Comparison of ENCODE assay signal across 2 cellular contexts in the genomic region with DNA sequence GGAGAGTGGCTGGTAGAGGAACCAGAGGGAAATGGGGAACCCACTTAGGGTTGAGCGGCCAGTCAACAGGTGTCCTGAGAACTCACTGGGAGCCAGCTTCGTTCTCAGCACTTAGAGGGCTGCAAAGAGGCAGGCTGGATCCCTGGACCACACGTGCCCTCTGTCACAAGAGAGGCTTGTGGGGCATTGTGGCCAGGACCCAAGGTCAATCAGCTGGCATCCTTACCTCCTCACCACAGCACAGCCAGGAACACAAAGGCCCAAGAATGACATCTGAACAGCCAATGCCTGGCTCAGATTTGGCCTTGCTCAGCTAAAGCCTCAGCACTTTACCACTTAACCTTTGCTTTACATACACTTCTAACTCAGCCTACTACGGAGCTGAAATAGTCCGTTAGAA.
TF ChIP-seq lines count a peak whose summit lies in the region.

No MANE protein-coding gene starts in this region.

TF ChIP-seq in WTC11, 78 proteins besides CTCF, POLR2A, EP300 and RAD21:
- TF ChIP-seq SMAD3 (CRISPR knock-in tag; IDR thresholded peaks at IDR 0.05; ENCODE audit: borderline replicate concordance) (no peak), SOX15 (CRISPR knock-in tag; IDR thresholded peaks at IDR 0.05) (no peak), ZNF138 (CRISPR knock-in tag; conservative IDR thresholded peaks at IDR 0.05) (no peak), FOXP1 (CRISPR knock-in tag; IDR thresholded peaks at IDR 0.05; ENCODE audit: borderline replicate concordance) (no peak), NR1H2 (CRISPR knock-in tag; IDR thresholded peaks at IDR 0.05) (no peak), ZNF263 (CRISPR knock-in tag; IDR thresholded peaks at IDR 0.05; ENCODE audit: low read depth) (no peak), NR2C2 (CRISPR knock-in tag; IDR thresholded peaks at IDR 0.05) (no peak), FOXK1 (CRISPR knock-in tag; IDR thresholded peaks at IDR 0.05) (no peak), ATF1 (CRISPR knock-in tag; IDR thresholded peaks at IDR 0.05) (no peak), JUN (CRISPR knock-in tag; IDR thresholded peaks at IDR 0.05) (no peak), OVOL2 (CRISPR knock-in tag; IDR thresholded peaks at IDR 0.05; ENCODE audit: borderline replicate concordance) (no peak), KAT7 (CRISPR knock-in tag; IDR thresholded peaks at IDR 0.05; ENCODE audit: borderline replicate concordance) (no peak), TEAD4 (CRISPR knock-in tag; IDR thresholded peaks at IDR 0.05) (no peak)
- TF ChIP-seq, protein P1, sequence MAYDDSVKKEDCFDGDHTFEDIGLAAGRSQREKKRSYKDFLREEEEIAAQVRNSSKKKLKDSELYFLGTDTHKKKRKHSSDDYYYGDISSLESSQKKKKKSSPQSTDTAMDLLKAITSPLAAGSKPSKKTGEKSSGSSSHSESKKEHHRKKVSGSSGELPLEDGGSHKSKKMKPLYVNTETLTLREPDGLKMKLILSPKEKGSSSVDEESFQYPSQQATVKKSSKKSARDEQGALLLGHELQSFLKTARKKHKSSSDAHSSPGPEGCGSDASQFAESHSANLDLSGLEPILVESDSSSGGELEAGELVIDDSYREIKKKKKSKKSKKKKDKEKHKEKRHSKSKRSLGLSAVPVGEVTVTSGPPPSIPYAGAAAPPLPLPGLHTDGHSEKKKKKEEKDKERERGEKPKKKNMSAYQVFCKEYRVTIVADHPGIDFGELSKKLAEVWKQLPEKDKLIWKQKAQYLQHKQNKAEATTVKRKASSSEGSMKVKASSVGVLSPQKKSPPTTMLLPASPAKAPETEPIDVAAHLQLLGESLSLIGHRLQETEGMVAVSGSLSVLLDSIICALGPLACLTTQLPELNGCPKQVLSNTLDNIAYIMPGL (CRISPR knock-in tag; IDR thresholded peaks at IDR 0.05) = no peak
- TF ChIP-seq, protein P2, sequence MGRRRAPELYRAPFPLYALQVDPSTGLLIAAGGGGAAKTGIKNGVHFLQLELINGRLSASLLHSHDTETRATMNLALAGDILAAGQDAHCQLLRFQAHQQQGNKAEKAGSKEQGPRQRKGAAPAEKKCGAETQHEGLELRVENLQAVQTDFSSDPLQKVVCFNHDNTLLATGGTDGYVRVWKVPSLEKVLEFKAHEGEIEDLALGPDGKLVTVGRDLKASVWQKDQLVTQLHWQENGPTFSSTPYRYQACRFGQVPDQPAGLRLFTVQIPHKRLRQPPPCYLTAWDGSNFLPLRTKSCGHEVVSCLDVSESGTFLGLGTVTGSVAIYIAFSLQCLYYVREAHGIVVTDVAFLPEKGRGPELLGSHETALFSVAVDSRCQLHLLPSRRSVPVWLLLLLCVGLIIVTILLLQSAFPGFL (CRISPR knock-in tag; IDR thresholded peaks at IDR 0.05; ENCODE audit: borderline replicate concordance) = no peak
- TF ChIP-seq, protein P3, sequence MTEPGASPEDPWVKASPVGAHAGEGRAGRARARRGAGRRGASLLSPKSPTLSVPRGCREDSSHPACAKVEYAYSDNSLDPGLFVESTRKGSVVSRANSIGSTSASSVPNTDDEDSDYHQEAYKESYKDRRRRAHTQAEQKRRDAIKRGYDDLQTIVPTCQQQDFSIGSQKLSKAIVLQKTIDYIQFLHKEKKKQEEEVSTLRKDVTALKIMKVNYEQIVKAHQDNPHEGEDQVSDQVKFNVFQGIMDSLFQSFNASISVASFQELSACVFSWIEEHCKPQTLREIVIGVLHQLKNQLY (CRISPR knock-in tag; IDR thresholded peaks at IDR 0.05) = no peak
- TF ChIP-seq, protein P4, sequence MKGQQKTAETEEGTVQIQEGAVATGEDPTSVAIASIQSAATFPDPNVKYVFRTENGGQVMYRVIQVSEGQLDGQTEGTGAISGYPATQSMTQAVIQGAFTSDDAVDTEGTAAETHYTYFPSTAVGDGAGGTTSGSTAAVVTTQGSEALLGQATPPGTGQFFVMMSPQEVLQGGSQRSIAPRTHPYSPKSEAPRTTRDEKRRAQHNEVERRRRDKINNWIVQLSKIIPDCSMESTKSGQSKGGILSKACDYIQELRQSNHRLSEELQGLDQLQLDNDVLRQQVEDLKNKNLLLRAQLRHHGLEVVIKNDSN (CRISPR knock-in tag; IDR thresholded peaks at IDR 0.05) = no peak
- TF ChIP-seq, protein P5, sequence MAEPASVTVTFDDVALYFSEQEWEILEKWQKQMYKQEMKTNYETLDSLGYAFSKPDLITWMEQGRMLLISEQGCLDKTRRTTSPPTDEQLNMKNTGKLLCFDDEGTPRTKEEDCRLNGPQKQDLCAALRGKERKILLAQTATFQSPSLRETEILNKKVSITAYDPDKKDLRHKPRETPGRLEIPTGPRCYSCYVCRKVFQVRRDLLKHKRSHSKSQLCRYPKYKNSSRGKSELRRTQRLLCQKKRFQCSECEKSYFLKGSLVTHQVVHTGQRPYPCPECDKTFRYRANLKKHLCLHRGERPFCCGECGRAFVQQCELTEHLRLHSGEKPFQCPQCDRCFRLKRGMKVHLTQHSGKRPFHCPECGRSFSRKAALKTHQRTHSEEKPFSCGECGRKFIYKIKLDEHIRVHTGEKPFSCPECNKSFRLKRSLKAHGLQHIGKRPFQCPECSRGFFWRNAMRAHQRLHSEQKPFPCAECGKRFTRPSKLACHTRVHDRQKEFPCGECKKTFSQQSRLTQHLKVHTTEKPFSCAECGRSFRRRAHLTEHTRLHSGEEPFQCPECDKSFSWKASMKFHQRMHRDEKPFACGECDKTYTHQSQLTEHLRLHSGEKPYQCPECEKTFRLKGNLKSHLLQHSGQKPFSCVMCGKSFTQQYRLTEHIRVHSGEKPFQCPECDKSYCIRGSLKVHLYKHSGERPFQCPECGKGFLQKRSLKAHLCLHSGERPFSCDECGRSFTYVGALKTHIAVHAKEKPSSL (CRISPR knock-in tag; conservative IDR thresholded peaks at IDR 0.05) = no peak
- TF ChIP-seq, protein P6, sequence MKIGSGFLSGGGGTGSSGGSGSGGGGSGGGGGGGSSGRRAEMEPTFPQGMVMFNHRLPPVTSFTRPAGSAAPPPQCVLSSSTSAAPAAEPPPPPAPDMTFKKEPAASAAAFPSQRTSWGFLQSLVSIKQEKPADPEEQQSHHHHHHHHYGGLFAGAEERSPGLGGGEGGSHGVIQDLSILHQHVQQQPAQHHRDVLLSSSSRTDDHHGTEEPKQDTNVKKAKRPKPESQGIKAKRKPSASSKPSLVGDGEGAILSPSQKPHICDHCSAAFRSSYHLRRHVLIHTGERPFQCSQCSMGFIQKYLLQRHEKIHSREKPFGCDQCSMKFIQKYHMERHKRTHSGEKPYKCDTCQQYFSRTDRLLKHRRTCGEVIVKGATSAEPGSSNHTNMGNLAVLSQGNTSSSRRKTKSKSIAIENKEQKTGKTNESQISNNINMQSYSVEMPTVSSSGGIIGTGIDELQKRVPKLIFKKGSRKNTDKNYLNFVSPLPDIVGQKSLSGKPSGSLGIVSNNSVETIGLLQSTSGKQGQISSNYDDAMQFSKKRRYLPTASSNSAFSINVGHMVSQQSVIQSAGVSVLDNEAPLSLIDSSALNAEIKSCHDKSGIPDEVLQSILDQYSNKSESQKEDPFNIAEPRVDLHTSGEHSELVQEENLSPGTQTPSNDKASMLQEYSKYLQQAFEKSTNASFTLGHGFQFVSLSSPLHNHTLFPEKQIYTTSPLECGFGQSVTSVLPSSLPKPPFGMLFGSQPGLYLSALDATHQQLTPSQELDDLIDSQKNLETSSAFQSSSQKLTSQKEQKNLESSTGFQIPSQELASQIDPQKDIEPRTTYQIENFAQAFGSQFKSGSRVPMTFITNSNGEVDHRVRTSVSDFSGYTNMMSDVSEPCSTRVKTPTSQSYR (CRISPR knock-in tag; IDR thresholded peaks at IDR 0.05) = no peak

TF ChIP-seq in HepG2, 621 proteins besides CTCF, POLR2A, EP300 and RAD21:
- no peak for TF ChIP-seq ZNF296 (CRISPR knock-in tag; conservative IDR thresholded peaks at IDR 0.05)
- TF ChIP-seq ZNF121 (CRISPR knock-in tag; IDR thresholded peaks at IDR 0.05) = no peak
- TF ChIP-seq, protein P7, sequence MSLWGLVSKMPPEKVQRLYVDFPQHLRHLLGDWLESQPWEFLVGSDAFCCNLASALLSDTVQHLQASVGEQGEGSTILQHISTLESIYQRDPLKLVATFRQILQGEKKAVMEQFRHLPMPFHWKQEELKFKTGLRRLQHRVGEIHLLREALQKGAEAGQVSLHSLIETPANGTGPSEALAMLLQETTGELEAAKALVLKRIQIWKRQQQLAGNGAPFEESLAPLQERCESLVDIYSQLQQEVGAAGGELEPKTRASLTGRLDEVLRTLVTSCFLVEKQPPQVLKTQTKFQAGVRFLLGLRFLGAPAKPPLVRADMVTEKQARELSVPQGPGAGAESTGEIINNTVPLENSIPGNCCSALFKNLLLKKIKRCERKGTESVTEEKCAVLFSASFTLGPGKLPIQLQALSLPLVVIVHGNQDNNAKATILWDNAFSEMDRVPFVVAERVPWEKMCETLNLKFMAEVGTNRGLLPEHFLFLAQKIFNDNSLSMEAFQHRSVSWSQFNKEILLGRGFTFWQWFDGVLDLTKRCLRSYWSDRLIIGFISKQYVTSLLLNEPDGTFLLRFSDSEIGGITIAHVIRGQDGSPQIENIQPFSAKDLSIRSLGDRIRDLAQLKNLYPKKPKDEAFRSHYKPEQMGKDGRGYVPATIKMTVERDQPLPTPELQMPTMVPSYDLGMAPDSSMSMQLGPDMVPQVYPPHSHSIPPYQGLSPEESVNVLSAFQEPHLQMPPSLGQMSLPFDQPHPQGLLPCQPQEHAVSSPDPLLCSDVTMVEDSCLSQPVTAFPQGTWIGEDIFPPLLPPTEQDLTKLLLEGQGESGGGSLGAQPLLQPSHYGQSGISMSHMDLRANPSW (CRISPR knock-in tag; IDR thresholded peaks at IDR 0.05; ENCODE audit: borderline replicate concordance) = no peak
- TF ChIP-seq, protein P1 (CRISPR knock-in tag; IDR thresholded peaks at IDR 0.05; ENCODE audit: borderline replicate concordance in 1 of 2, low read depth in 1 of 2) = no peak
- TF ChIP-seq ZMYM4 (CRISPR knock-in tag; IDR thresholded peaks at IDR 0.05) = no peak
